Comparison of ENCODE assay signal across 34 cellular contexts in the genomic region with DNA sequence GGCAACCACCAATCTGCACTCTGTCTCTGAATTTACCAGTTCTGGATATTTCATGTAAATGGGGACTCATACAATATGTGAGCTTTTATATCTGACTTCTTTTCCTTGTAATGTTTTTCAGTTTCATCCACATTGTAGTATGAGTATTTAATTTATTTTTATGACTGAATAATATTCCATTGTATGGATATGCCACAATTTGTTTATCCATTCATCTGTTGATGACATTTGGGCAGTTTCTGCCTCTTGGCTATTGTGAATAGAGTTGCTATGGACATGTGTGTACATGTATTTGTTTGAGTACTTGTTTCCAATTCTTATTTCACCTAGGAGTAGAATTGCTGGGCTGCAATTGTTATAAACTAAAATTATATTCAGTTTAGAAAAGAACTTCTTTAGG.
DNase-seq lines count a peak whose midpoint lies in the region; ATAC-seq and TF ChIP-seq lines count a peak whose summit lies in the region.
"Had no signal": no experiment of that assay in that cellular context is flagged by ENCODE, and none has a peak within 500 bp of the region (broad histone marks: within the 10 kb centered on the region; RNA-seq: fewer than 3 reads in every experiment).

No MANE protein-coding gene starts in this region.

- no peak for TF ChIP-seq CTCF in SK-N-SH (IDR thresholded peaks at IDR 0.05)
- TF ChIP-seq CTCF in mammary epithelial cell (conservative IDR thresholded peaks at IDR 0.05 in 1 of 2, IDR thresholded peaks at IDR 0.05 in 1 of 2; ENCODE audit: extremely low read depth in 1 of 2, insufficient read depth in 1 of 2, low read depth in 1 of 2, low read length in 2 of 2): no peak
- TF ChIP-seq CTCF in MCF 10A (IDR thresholded peaks at IDR 0.05; ENCODE audit: unreplicated experiment): no peak
- TF ChIP-seq CTCF in OCI-LY3 (IDR thresholded peaks at IDR 0.05; ENCODE audit: low read depth, low read length): no peak

- no TSS peak for BruUV-seq in mammary epithelial cell (replicated peaks; lab: Mats Ljungman, UMichigan)
- BruUV-seq in MCF 10A (replicated peaks; lab: Mats Ljungman, UMichigan): no TSS peak

- ATAC-seq in SK-N-SH treated with all-trans-retinoic acid at 6 μM for 48 hours: no peak
- ATAC-seq: A549; CD8-positive, alpha-beta T cell had no signal

- no peak overlapping the region for H3K4me3 Mint-ChIP-seq in MCF 10A (ENCODE audit: unreplicated experiment)
- H3K4me3 Mint-ChIP-seq: B cell; CD4-positive, alpha-beta T cell; CD8-positive, alpha-beta memory T cell; CD8-positive, alpha-beta T cell had no signal

- no peak overlapping the region for H3K4me2 ChIP-seq in SK-N-SH
- no peak overlapping the region for H3K4me2 ChIP-seq in mammary epithelial cell (ENCODE audit: insufficient read depth, low read depth, low read length)
- 0 out of 2 replicates have a peak overlapping the region, but pooled peaks have one; percentile 20 for H3K4me2 ChIP-seq in OCI-LY3 (ENCODE audit: low read length)
- H3K4me2 ChIP-seq: A549, BLaER1 had no signal

- TF ChIP-seq EP300 in SK-N-SH (IDR thresholded peaks at IDR 0.05; ENCODE audit: borderline replicate concordance in 1 of 2, low read depth in 1 of 2, low read length in 1 of 2): no peak

- H3K4me1 ChIP-seq in SK-N-SH (ENCODE audit: control insufficient read depth in 1 of 2, insufficient read depth in 2 of 2, low read depth in 1 of 2, low read length in 1 of 2) (peaks cover 0 to 10% of the 10 kb centered on the region in 2 experiments; a peak in 3 of 4 replicates), mammary epithelial cell (ENCODE audit: insufficient read depth, low read length) (peaks cover 10% of the 10 kb centered on the region), OCI-LY3 (ENCODE audit: low read length) (peaks cover 44% of the 10 kb centered on the region)

- no peak overlapping the region for H2AFZ ChIP-seq in SK-N-SH (ENCODE audit: low read depth)
- no peak overlapping the region for H2AFZ ChIP-seq in mammary epithelial cell (ENCODE audit: low read depth, low read length)
- H2AFZ ChIP-seq in OCI-LY3 (ENCODE audit: low read depth, low read length): no peak overlapping the region

- H3K27ac ChIP-seq in SK-N-SH (ENCODE audit: low read depth in 2 of 2, low read length in 1 of 2): no peak overlapping the region
- H3K27ac ChIP-seq in mammary epithelial cell (ENCODE audit: insufficient read depth, low read depth, low read length): no peak overlapping the region
- H3K27ac ChIP-seq in OCI-LY3 (ENCODE audit: low read length): no peak overlapping the region
- H3K27ac ChIP-seq: 22Rv1; A549; BLaER1; BLaER1 treated with 17β-estradiol and CSF1 and Interleukin-3, amounts not matched to agents 10 nM and 100 nM; C4-2B had no signal

- H3K9ac ChIP-seq in SK-N-SH (no peak overlapping the region), mammary epithelial cell (ENCODE audit: insufficient read depth, low read length) (no peak overlapping the region), OCI-LY3 (ENCODE audit: low read length) (no peak overlapping the region)
- H3K9ac ChIP-seq: BLaER1; BLaER1 treated with 17β-estradiol and CSF1 and Interleukin-3, amounts not matched to agents 10 nM and 100 nM had no signal

- in situ Hi-C loops in mammary epithelial cell (cut with MboI; ENCODE audit: low sequenced_read_pairs in 2 of 2): no loop called here

- DNase-seq in DMS53 (lab: John Stamatoyannopoulos, UW) (peak; percentile 10), DMS53 treated with DMSO at 0.1 percent for 48 hours (lab: John Stamatoyannopoulos, UW; ENCODE audit: unreplicated experiment) (no peak), SK-N-SH (no peak), mammary epithelial cell (peak; percentile 12), MCF 10A (ENCODE audit: unreplicated experiment) (no peak), NCI-H2107 (lab: John Stamatoyannopoulos, UW) (no peak)
- DNase-seq: 8988T; ACHN; AML-193; BE2C; C1 segment of cervical spinal cord; Caco-2; Calu3; CD4-positive, alpha-beta memory T cell; CD4-positive, alpha-beta T cell; CD4-positive, CD25-positive, alpha-beta regulatory T cell; CD8-positive, alpha-beta memory T cell; CD8-positive, alpha-beta T cell; COR-L47; DMS 273 treated with DMSO at 0.1 percent for 48 hours; DMS153; DMS79; DMS79 treated with DMSO at 0.1 percent for 48 hours; DND-41; EL had no signal

- H3K27me3 ChIP-seq in SK-N-SH (ENCODE audit: insufficient read depth): no peaks in the 10 kb centered on the region
- no peaks in the 10 kb centered on the region for H3K27me3 ChIP-seq in mammary epithelial cell (ENCODE audit: insufficient read depth, low read length)
- no peaks in the 10 kb centered on the region for H3K27me3 ChIP-seq in OCI-LY3 (ENCODE audit: low read depth, low read length)
- H3K27me3 ChIP-seq: BE2C; BLaER1; BLaER1 treated with 17β-estradiol and CSF1 and Interleukin-3, amounts not matched to agents 10 nM and 100 nM had no signal

- no peaks in the 10 kb centered on the region for H3K36me3 ChIP-seq in SK-N-SH (replicated peaks in 1 of 2; ENCODE audit: control insufficient read depth in 1 of 2, insufficient read depth in 2 of 2, low read length in 1 of 2)
- no peaks in the 10 kb centered on the region for H3K36me3 ChIP-seq in mammary epithelial cell (ENCODE audit: insufficient read depth, low read length)
- H3K36me3 ChIP-seq in OCI-LY3 (replicated peaks; ENCODE audit: low read depth, low read length): peaks cover 4% of the 10 kb centered on the region
- H3K36me3 ChIP-seq: BE2C had no signal

- CTCF ChIA-PET in SK-N-SH (lab: Yijun Ruan, JAX) (no interaction called here), mammary epithelial cell (lab: Charles Lee; ENCODE audit: low non-redundant PET) (no interaction called here), MCF 10A (lab: Yijun Ruan, JAX) (interaction anchor here (0.6 to 1.5 kb wide), 4 partner anchors 52 to 570 kb away, joined by 3 to 7 read pairs (median 3); a partner anchor contains a TSS)

- H3K9me3 ChIP-seq in SK-N-SH: no peaks in the 10 kb centered on the region
- H3K9me3 ChIP-seq in mammary epithelial cell (replicated peaks; ENCODE audit: insufficient read depth, low read length): no peaks in the 10 kb centered on the region
- H3K9me3 ChIP-seq in OCI-LY3 (ENCODE audit: insufficient read depth, low read length): no peaks in the 10 kb centered on the region
- H3K9me3 ChIP-seq: A549, BE2C, Caco-2 had no signal

- intact Hi-C loops in mammary epithelial cell (cut with micrococcal nuclease): no loop called here
- intact Hi-C loops in MCF 10A (cut with micrococcal nuclease): no loop called here

- H3K27me3 Mint-ChIP-seq in MCF 10A (ENCODE audit: insufficient read depth, unreplicated experiment): no peaks in the 10 kb centered on the region
- H3K27me3 Mint-ChIP-seq: B cell; CD4-positive, alpha-beta memory T cell; CD4-positive, alpha-beta T cell; CD4-positive, CD25-positive, alpha-beta regulatory T cell; CD8-positive, alpha-beta memory T cell had no signal

- no peaks in the 10 kb centered on the region for H3K9me2 ChIP-seq in SK-N-SH

- H3K79me2 ChIP-seq in SK-N-SH (ENCODE audit: insufficient read depth): no peaks in the 10 kb centered on the region
- peaks cover 5% of the 10 kb centered on the region for H3K79me2 ChIP-seq in mammary epithelial cell (ENCODE audit: insufficient read depth, low read length)
- H3K79me2 ChIP-seq in OCI-LY3 (ENCODE audit: low read length): no peaks in the 10 kb centered on the region

- POLR2A ChIA-PET in SK-N-SH (lab: Yijun Ruan, JAX) (no interaction called here), MCF 10A (lab: Yijun Ruan, JAX) (no interaction called here)

- H3K4me3 ChIP-seq in SK-N-SH (ENCODE audit: low read depth in 2 of 2, low read length in 1 of 2) (no peak overlapping the region), mammary epithelial cell (replicated peaks in 1 of 3; ENCODE audit: insufficient read depth in 1 of 3, low read depth in 2 of 3, low read length in 3 of 3) (no peak overlapping the region), OCI-LY3 (ENCODE audit: low read length) (no peak overlapping the region)
- H3K4me3 ChIP-seq: A549; BLaER1; BLaER1 treated with 17β-estradiol and CSF1 and Interleukin-3, amounts not matched to agents 10 nM and 100 nM had no signal

- H4K20me1 ChIP-seq in SK-N-SH (ENCODE audit: insufficient read depth) (no peaks in the 10 kb centered on the region), mammary epithelial cell (ENCODE audit: insufficient read depth, low read length) (no peaks in the 10 kb centered on the region), OCI-LY3 (ENCODE audit: insufficient read depth, low read length) (no peaks in the 10 kb centered on the region)
- H4K20me1 ChIP-seq: BLaER1; BLaER1 treated with 17β-estradiol and CSF1 and Interleukin-3, amounts not matched to agents 10 nM and 100 nM had no signal

- no peak for TF ChIP-seq RAD21 in SK-N-SH (IDR thresholded peaks at IDR 0.05; ENCODE audit: low read length)

- no peak overlapping the region for H3K27ac Mint-ChIP-seq in MCF 10A (ENCODE audit: low read depth, unreplicated experiment)
- H3K27ac Mint-ChIP-seq: B cell had no signal

- dilution Hi-C loops in mammary epithelial cell (cut with HindIII; ENCODE audit: low sequenced_read_pairs): no loop called here

- H3F3A ChIP-seq in SK-N-SH (replicated peaks; ENCODE audit: insufficient read depth): peaks cover 3% of the 10 kb centered on the region

- H3K36me3 Mint-ChIP-seq in MCF 10A (ENCODE audit: insufficient read depth, unreplicated experiment): peaks cover 12% of the 10 kb centered on the region
- H3K36me3 Mint-ChIP-seq: CD14-positive monocyte had no signal

- H3K4me1 Mint-ChIP-seq in MCF 10A (ENCODE audit: insufficient read depth, unreplicated experiment): peaks cover 12% of the 10 kb centered on the region

- H3K9me3 Mint-ChIP-seq in MCF 10A (ENCODE audit: unreplicated experiment): peaks cover 10% of the 10 kb centered on the region
- H3K9me3 Mint-ChIP-seq: CD14-positive monocyte; CD4-positive, alpha-beta memory T cell; CD4-positive, alpha-beta T cell; CD4-positive, CD25-positive, alpha-beta regulatory T cell; CD8-positive, alpha-beta memory T cell; CD8-positive, alpha-beta T cell had no signal

TF ChIP-seq in SK-N-SH treated with all-trans-retinoic acid at 6 μM for 48 hours, 23 proteins besides CTCF, POLR2A, EP300 and RAD21:
- TF ChIP-seq ISL1 (CRISPR knock-in tag; IDR thresholded peaks at IDR 0.05) (no peak), ZNF8 (CRISPR knock-in tag; IDR thresholded peaks at IDR 0.05) (peak; percentile 90), ZNF565 (CRISPR knock-in tag; conservative IDR thresholded peaks at IDR 0.05; ENCODE audit: low read depth) (no peak)

TF ChIP-seq in SK-N-SH, 30 proteins besides CTCF, POLR2A, EP300 and RAD21 (continues in another document):
- TF ChIP-seq FOXJ3 (CRISPR knock-in tag; IDR thresholded peaks at IDR 0.05) (no peak), SMC3 (IDR thresholded peaks at IDR 0.05; ENCODE audit: low read depth, low read length) (no peak)

Comparison
In these comparisons a context has a peak if more than half of its experiments do, and no peak if none do; other contexts are left out.
1. DNase-seq: peak in DMS53 (single experiment) and mammary epithelial cell (single experiment); none in DMS53 treated with DMSO at 0.1 percent for 48 hours (single experiment), SK-N-SH (single experiment), MCF 10A (single experiment) and NCI-H2107 (single experiment).